1 cellular context compared by ENCODE assay signal in the genomic region with DNA sequence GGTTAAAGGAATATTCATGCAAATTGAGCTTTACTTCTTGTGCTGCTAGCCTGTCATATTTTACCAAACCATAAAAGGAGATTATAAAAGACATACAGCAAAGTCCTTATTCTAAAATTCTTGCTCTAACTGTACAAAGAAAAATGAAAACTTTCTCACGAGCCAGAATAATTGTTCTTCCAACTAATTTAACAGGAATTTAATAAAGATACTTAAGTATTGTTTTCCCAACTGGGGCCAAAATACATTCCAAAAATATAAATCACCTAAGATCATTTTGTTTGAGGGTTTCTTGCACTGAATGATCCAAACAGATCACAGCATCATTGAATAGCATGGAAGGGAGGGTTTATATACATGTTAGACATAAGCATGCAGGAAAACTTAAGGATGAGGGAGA.
TF ChIP-seq lines count a peak whose summit lies in the region.

No MANE protein-coding gene starts in this region.

TF ChIP-seq in SK-N-SH treated with all-trans-retinoic acid at 6 μM for 48 hours, 23 proteins besides CTCF, POLR2A, EP300 and RAD21:
- no peak for TF ChIP-seq ZNF565 (CRISPR knock-in tag; conservative IDR thresholded peaks at IDR 0.05; ENCODE audit: low read depth)
- no peak for TF ChIP-seq TCF4 (CRISPR knock-in tag; IDR thresholded peaks at IDR 0.05; ENCODE audit: borderline replicate concordance)
